12 cellular contexts compared by ENCODE assay signal in the genomic region with DNA sequence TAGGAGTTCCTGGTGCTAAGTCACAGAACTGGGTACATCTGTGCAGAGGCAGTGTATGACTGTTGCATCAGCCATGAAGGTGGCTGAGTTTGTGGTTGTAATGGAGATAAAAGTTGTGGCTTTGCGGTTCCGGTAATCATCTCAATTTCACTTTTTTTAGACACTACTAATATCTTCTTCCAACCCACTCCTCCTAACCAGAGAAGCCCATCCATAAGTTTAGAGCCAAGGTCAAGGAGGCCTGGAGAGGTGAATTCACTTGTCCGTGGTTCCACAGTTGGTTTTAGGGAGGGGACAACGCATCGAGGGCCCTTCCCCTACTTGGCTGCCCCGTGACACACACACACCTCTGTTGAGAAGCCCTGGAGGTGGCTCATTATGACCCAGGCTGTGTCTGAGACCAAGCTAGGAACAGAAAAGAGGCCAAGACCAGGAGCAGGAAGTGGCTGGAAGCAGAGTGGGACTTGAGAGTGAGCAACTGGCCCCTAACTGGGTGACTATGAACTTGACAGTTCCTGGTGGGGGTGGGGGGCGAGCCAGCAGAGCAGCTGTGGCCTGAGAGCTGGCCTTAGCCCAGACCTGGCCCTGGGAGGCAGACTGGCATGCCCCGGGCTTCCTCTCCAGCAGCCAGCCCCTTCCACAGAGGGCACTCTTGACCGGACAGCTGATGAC.
DNase-seq lines count a peak whose midpoint lies in the region; ATAC-seq, FAIRE-seq and TF ChIP-seq lines count a peak whose summit lies in the region.
"Had no signal": no experiment of that assay in that cellular context is flagged by ENCODE, and none has a peak within 500 bp of the region (broad histone marks: within the 10 kb centered on the region; RNA-seq: fewer than 3 reads in every experiment).

No MANE protein-coding gene starts in this region.

- H4K91ac ChIP-seq in neuronal stem cell (ENCODE audit: low read depth, low read length, poor library complexity) = no peak overlapping the region

- no peak overlapping the region for H3K4me3 ChIP-seq in KMS-11 (IDR thresholded peaks at IDR 0.05; ENCODE audit: insufficient read depth, low read depth, low read length)
- no peak overlapping the region for H3K4me3 ChIP-seq in neuronal stem cell (ENCODE audit: low read length in 2 of 2)
- H3K4me3 ChIP-seq: hepatocyte had no signal

- no CpG with 5 or more reads among the region's 9 CpGs for WGBS in neuronal stem cell (ENCODE audit: extremely low coverage in 2 of 2, insufficient read length in 2 of 2, insufficient replicate concordance in 1 of 2), 2 donors

- H3K27me3 ChIP-seq in KMS-11 (ENCODE audit: insufficient read depth, low read depth) = peaks cover 85% of the 10 kb centered on the region
- H3K27me3 ChIP-seq in neuronal stem cell (ENCODE audit: control insufficient read depth in 3 of 3, insufficient read depth in 3 of 3, low read depth in 1 of 3, low read length in 3 of 3) = peaks cover 0 to 2% (median 0%) of the 10 kb centered on the region in 3 experiments
- H3K27me3 ChIP-seq: brain microvascular endothelial cell, hepatocyte had no signal

- H3K4me3 Mint-ChIP-seq in stimulated activated memory B cell treated with anti-CD40 and anti-IgM and Interleukin-4, amounts not matched to agents 10 μg/mL and 1 μg/mL and 100 μg/mL, for 72 hours = no peak overlapping the region

- H3K9me3 Mint-ChIP-seq in stimulated activated memory B cell treated with anti-CD40 and anti-IgM and Interleukin-4, amounts not matched to agents 10 μg/mL and 1 μg/mL and 100 μg/mL, for 72 hours = no peaks in the 10 kb centered on the region

- H2BK5ac ChIP-seq in neuronal stem cell (ENCODE audit: low read length) = no peak overlapping the region

- H4K8ac ChIP-seq in neuronal stem cell (ENCODE audit: low read depth, low read length) = no peak overlapping the region

- H3K36me3 Mint-ChIP-seq in stimulated activated memory B cell treated with anti-CD40 and anti-IgM and Interleukin-4, amounts not matched to agents 10 μg/mL and 1 μg/mL and 100 μg/mL, for 72 hours = no peaks in the 10 kb centered on the region

- TF ChIP-seq CTCF in KMS-11 (conservative IDR thresholded peaks at IDR 0.05; ENCODE audit: low read depth, low read length) = no peak
- TF ChIP-seq CTCF in D721Med (IDR thresholded peaks at IDR 0.05; ENCODE audit: insufficient read depth, missing control alignments) = no peak

- H3K36me3 ChIP-seq in KMS-11 (ENCODE audit: insufficient read depth) = no peaks in the 10 kb centered on the region
- H3K36me3 ChIP-seq in neuronal stem cell (replicated peaks in 1 of 2; ENCODE audit: control insufficient read depth in 2 of 2, insufficient read depth in 2 of 2, low read length in 2 of 2) = no peaks in the 10 kb centered on the region
- H3K36me3 ChIP-seq: brain microvascular endothelial cell had no signal

- peak overlapping the region; percentile 77 for H2AK5ac ChIP-seq in neuronal stem cell (ENCODE audit: low read depth, low read length)

- no peak overlapping the region for H3K27ac Mint-ChIP-seq in stimulated activated memory B cell treated with anti-CD40 and anti-IgM and Interleukin-4, amounts not matched to agents 10 μg/mL and 1 μg/mL and 100 μg/mL, for 72 hours

- H3K4me2 ChIP-seq in KMS-11 = peak overlapping the region; percentile 44; the same call in 1 of the 2 replicates
- H3K4me2 ChIP-seq in neuronal stem cell (ENCODE audit: insufficient read depth, low read length, poor library complexity, severe bottlenecking) = no peak overlapping the region
- H3K4me2 ChIP-seq: hepatocyte had no signal

- no peak overlapping the region for H3K9ac ChIP-seq in KMS-11
- H3K9ac ChIP-seq in neuronal stem cell (ENCODE audit: low read depth, low read length, poor library complexity) = no peak overlapping the region

- H2BK15ac ChIP-seq in neuronal stem cell (ENCODE audit: low read length) = no peak overlapping the region

- peaks cover 24% of the 10 kb centered on the region for H3K27me3 Mint-ChIP-seq in stimulated activated memory B cell treated with anti-CD40 and anti-IgM and Interleukin-4, amounts not matched to agents 10 μg/mL and 1 μg/mL and 100 μg/mL, for 72 hours

- no peaks in the 10 kb centered on the region for H3K79me2 ChIP-seq in KMS-11 (ENCODE audit: insufficient read depth, low read depth)
- H3K79me2 ChIP-seq: hepatocyte had no signal

- no peak for ATAC-seq in GM21528 (IDR thresholded peaks at IDR 0.05; ENCODE audit: low FRiP score, unreplicated experiment)
- ATAC-seq in stimulated activated memory B cell treated with anti-CD40 and anti-IgM and Interleukin-4, amounts not matched to agents 10 μg/mL and 1 μg/mL and 100 μg/mL, for 72 hours = no peak

- no peak overlapping the region for H2BK120ac ChIP-seq in neuronal stem cell (ENCODE audit: low read depth, low read length)

- H3K4ac ChIP-seq in neuronal stem cell (ENCODE audit: low read length) = no peak overlapping the region

- H3K79me1 ChIP-seq in neuronal stem cell (ENCODE audit: low read depth, low read length) = no peaks in the 10 kb centered on the region

- DNase-seq in GM18507 (ENCODE audit: extremely low spot score, insufficient read length, low read depth) (no peak), UCSD-AML1 (lab: John Stamatoyannopoulos, UW; ENCODE audit: unreplicated experiment) (peak; percentile 39), neuronal stem cell (ENCODE audit: low spot score) (no peak), D721Med (ENCODE audit: insufficient read length, low spot score) (no peak)
- DNase-seq in stimulated activated naive CD4-positive, alpha-beta T cell (lab: John Stamatoyannopoulos, UW) = no peak
- DNase-seq: brain microvascular endothelial cell, nucleus accumbens, substantia nigra had no signal

- no peaks in the 10 kb centered on the region for H4K20me1 ChIP-seq in KMS-11 (ENCODE audit: insufficient read depth)

- FAIRE-seq in GM18507 (lab: Jason Lieb, UNC) (peak; percentile 5), D721Med (lab: Jason Lieb, UNC) (no peak)

- no peaks in the 10 kb centered on the region for H3K9me3 ChIP-seq in neuronal stem cell (replicated peaks in 1 of 2; ENCODE audit: control insufficient read depth in 2 of 2, insufficient read depth in 1 of 2, low read depth in 1 of 2, low read length in 2 of 2)

- H2AFZ ChIP-seq in KMS-11 (ENCODE audit: low read depth) (no peak overlapping the region), neuronal stem cell (ENCODE audit: low read length) (no peak overlapping the region)
- H2AFZ ChIP-seq: hepatocyte had no signal

- no peak overlapping the region for H2BK12ac ChIP-seq in neuronal stem cell (ENCODE audit: low read length)

- H3K18ac ChIP-seq in neuronal stem cell (ENCODE audit: low read length) = peak overlapping the region; percentile 72

- H3K14ac ChIP-seq in neuronal stem cell (ENCODE audit: low read length) = no peak overlapping the region

- H3K27ac ChIP-seq in KMS-11 (no peak overlapping the region), neuronal stem cell (replicated peaks; ENCODE audit: low read length) (no peak overlapping the region)
- H3K27ac ChIP-seq: hepatocyte had no signal

- peak overlapping the region; percentile 16 for H3K23ac ChIP-seq in neuronal stem cell (ENCODE audit: low read depth, low read length, poor library complexity)

- no peaks in the 10 kb centered on the region for H3K4me1 Mint-ChIP-seq in stimulated activated memory B cell treated with anti-CD40 and anti-IgM and Interleukin-4, amounts not matched to agents 10 μg/mL and 1 μg/mL and 100 μg/mL, for 72 hours

- peaks cover 21% of the 10 kb centered on the region for H3K4me1 ChIP-seq in KMS-11 (ENCODE audit: low read depth, poor library complexity, severe bottlenecking)
- peaks cover 2 to 3% of the 10 kb centered on the region in 2 donors for H3K4me1 ChIP-seq in neuronal stem cell (ENCODE audit: control insufficient read depth in 2 of 2, insufficient read depth in 1 of 2, low read depth in 1 of 2, low read length in 2 of 2)
